Comparison of ENCODE assay signal across 1 cellular context in genomic region chr2:157307021-157307420, GRCh38.
TF ChIP-seq lines count a peak whose summit lies in the region.

No MANE protein-coding gene starts in this region.

TF ChIP-seq in K562, 482 proteins besides CTCF, POLR2A, EP300 and RAD21:
- TF ChIP-seq ZZZ3 (IDR thresholded peaks at IDR 0.05), result no peak
- no peak for TF ChIP-seq ZNF79 (CRISPR knock-in tag; IDR thresholded peaks at IDR 0.05; ENCODE audit: low read depth)
- no peak for TF ChIP-seq ZNF239 (CRISPR knock-in tag; IDR thresholded peaks at IDR 0.05)
- TF ChIP-seq ZNF316 (IDR thresholded peaks at IDR 0.05), result no peak
- no peak for TF ChIP-seq CLOCK (CRISPR knock-in tag; IDR thresholded peaks at IDR 0.05; ENCODE audit: borderline replicate concordance)
- no peak for TF ChIP-seq ZNF778 (CRISPR knock-in tag; IDR thresholded peaks at IDR 0.05)
- no peak for TF ChIP-seq MNT (conservative IDR thresholded peaks at IDR 0.05)
- no peak for TF ChIP-seq RFX7 (CRISPR knock-in tag; IDR thresholded peaks at IDR 0.05)
- TF ChIP-seq ETV6 (IDR thresholded peaks at IDR 0.05; ENCODE audit: borderline replicate concordance in 1 of 2, low read depth in 2 of 2, low read length in 1 of 2), result no peak
- no peak for TF ChIP-seq ETV6 (CRISPR knock-in tag; IDR thresholded peaks at IDR 0.05; ENCODE audit: borderline replicate concordance)
- TF ChIP-seq MAZ (CRISPR knock-in tag; conservative IDR thresholded peaks at IDR 0.05 in 1 of 2, IDR thresholded peaks at IDR 0.05 in 1 of 2), result no peak
- TF ChIP-seq ZNF174 (CRISPR knock-in tag; IDR thresholded peaks at IDR 0.05), result no peak
- no peak for TF ChIP-seq FUS (optimal IDR thresholded peaks at IDR 0.05; ENCODE audit: low read depth, low read length)
- no peak for TF ChIP-seq NCOR1 (IDR thresholded peaks at IDR 0.05)
- TF ChIP-seq JUNB (CRISPR knock-in tag; conservative IDR thresholded peaks at IDR 0.05), result no peak
- no peak for TF ChIP-seq CBX8 (IDR thresholded peaks at IDR 0.05; ENCODE audit: borderline replicate concordance, extremely low read depth, low read depth, low read length, poor library complexity, severe bottlenecking)
- TF ChIP-seq, protein P1, sequence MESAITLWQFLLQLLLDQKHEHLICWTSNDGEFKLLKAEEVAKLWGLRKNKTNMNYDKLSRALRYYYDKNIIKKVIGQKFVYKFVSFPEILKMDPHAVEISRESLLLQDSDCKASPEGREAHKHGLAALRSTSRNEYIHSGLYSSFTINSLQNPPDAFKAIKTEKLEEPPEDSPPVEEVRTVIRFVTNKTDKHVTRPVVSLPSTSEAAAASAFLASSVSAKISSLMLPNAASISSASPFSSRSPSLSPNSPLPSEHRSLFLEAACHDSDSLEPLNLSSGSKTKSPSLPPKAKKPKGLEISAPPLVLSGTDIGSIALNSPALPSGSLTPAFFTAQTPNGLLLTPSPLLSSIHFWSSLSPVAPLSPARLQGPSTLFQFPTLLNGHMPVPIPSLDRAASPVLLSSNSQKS (CRISPR knock-in tag; IDR thresholded peaks at IDR 0.05), result no peak
- no peak for TF ChIP-seq MGA (IDR thresholded peaks at IDR 0.05)
- no peak for TF ChIP-seq ZSCAN32 (CRISPR knock-in tag; IDR thresholded peaks at IDR 0.05)
- TF ChIP-seq POLR3G (IDR thresholded peaks at IDR 0.05; ENCODE audit: extremely low read depth, insufficient read length, insufficient replicate concordance), result no peak
